25 cellular contexts compared by ENCODE assay signal in the genomic region with DNA sequence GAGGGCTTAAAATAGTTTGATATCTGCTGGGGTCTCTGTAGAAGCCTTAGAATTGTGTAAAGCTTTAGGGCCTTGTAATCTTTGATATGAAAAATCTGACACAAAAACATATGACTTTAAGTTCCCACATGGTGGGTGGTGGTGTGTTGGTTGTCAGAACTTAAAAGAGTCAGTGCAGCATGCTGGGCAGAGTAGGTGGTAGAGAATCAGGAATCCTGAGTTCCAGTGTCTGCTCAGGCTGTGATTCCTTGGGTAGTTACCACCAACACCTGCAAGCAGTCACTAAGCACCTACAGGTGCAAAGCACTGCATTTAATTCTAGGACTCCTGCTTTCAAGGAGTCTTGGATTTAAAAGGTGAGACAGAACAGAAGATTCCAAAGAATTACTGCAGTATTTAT.
"Had no signal": no experiment of that assay in that cellular context is flagged by ENCODE, and none has a peak within 500 bp of the region (broad histone marks: within the 10 kb centered on the region; RNA-seq: fewer than 3 reads in every experiment).

No MANE protein-coding gene starts in this region.

- ATAC-seq: activated naive CD4-positive, alpha-beta T cell treated with anti-CD3 and anti-CD28 coated beads, Interleukin-2, amount 50 U/mL, for 72 hours; activated T-cell treated with anti-CD3 and anti-CD28 coated beads, Interleukin-2, amount 50 U/mL, for 4 hours had no signal

- DNase-seq: activated B cell treated with CpG ODN at 0.5 μM for 24 hours; activated CD4-positive, alpha-beta memory T cell treated with anti-CD3 and anti-CD28 coated beads for 36 hours; activated CD4-positive, alpha-beta T cell treated with anti-CD3 and anti-CD28 coated beads for 4 hours; activated CD4-positive, alpha-beta T cell treated with anti-CD3 and anti-CD28 coated beads, Interleukin-2, amount 50 U/mL, for 1 hour; activated CD4-positive, CD25-positive, alpha-beta regulatory T cell treated with anti-CD3 and anti-CD28 coated beads, Interleukin-2, amount 50 U/mL, for 72 hours; activated CD8-positive, alpha-beta memory T cell treated with anti-CD3 and anti-CD28 coated beads, Interleukin-2, amount 50 U/mL, for 4 hours; activated gamma-delta T cell treated with Interleukin-2 at 50 U/mL for 16 hours; activated naive CD4-positive, alpha-beta T cell treated with anti-CD3 and anti-CD28 coated beads for 36 hours; activated T-cell treated with anti-CD3 and anti-CD28 coated beads for 4 hours; activated T-cell treated with anti-CD3 and anti-CD28 coated beads, Interleukin-2, amount 50 U/mL, for 4 hours; adrenal gland; central memory CD4-positive, alpha-beta T cell; KG1; MM.1S; MV-4-11; NCI-H1436 treated with DMSO at 0.1 percent for 48 hours; NCI-H2029 treated with DMSO at 0.1 percent for 48 hours; NCI-H2107; NCI-H2171; NCI-H510A; NCI-H526; NCI-H774; PC-9; Right ventricle myocardium superior had no signal

- H3K27ac ChIP-seq: adrenal gland, PC-9 had no signal
